8 cellular contexts compared by ENCODE assay signal in the genomic region with DNA sequence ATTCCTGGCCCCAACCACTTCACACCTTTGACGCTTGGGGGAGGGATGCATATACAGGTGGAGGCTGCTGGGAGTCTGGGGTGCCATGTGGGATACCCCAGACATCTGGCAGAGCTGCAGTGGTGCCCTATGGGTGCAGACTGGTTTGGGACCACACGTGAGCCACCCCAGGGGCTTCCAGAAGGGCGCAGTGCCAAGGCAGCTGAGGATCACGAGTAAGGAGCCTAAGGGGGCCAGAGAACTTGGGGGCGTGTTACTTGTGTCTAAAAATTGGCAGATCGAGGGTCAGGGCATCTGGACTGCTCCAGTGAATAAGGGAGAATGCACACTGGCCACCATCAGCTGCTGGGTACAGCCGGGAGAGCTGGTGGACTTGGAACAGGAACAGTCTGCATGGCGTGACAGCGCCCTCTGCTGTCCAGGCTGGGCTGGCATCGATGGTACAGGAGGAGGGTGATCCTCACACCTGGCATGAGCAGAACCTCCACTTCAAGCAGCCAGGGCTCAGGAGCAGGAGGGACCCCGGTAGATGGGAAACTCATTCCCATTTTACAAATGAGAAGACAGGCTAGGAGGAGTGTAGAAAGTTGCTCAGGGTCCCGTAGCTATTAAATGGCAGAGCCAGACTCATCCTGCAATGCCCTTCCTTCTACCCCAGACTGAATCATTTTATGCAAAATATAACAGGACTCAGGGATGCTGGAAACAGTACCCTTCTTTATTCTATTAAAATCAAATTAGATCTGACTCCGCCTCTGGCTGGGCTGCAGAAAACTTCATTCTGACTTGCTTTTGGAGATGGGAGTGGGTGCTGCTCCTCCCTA.
DNase-seq lines count a peak whose midpoint lies in the region; ATAC-seq and TF ChIP-seq lines count a peak whose summit lies in the region.

No MANE protein-coding gene starts in this region.

- no peaks in the 10 kb centered on the region for H3K9me3 Mint-ChIP-seq in naive B cell

- H4K20me1 ChIP-seq in Karpas-422 (ENCODE audit: insufficient read depth, low read depth, low read length): peaks cover 4% of the 10 kb centered on the region; the same call in 1 of the 2 replicates

- peak; percentile 96 for TF ChIP-seq CTCF in GM12865 (IDR thresholded peaks at IDR 0.05; ENCODE audit: insufficient read depth, low read depth, low read length, missing control alignments)
- TF ChIP-seq CTCF in esophagus muscularis mucosa (IDR thresholded peaks at IDR 0.05): peak; percentile 91 to 92 (median 91)

- no peaks in the 10 kb centered on the region for H3K79me2 ChIP-seq in Karpas-422 (ENCODE audit: low read length)

- H3K4me1 ChIP-seq in Karpas-422 (ENCODE audit: low read length) (peaks cover 4% of the 10 kb centered on the region; the same call in 1 of the 2 replicates), esophagus muscularis mucosa (peaks cover 15 to 23% (median 17%) of the 10 kb centered on the region in 4 donors)

- DNase-seq in GM12865 (ENCODE audit: low read depth) (peak; percentile 85), Karpas-422 (peak; percentile 94), esophagus muscularis mucosa (ENCODE audit: extremely low spot score) (peak; percentile 97), naive B cell (peak; percentile 69)
- DNase-seq in activated T-cell treated with anti-CD3 and anti-CD28 coated beads, Interleukin-2, amount 50 U/mL, for 1 hour: peak; percentile 82
- DNase-seq in stimulated activated CD8-positive, alpha-beta memory T cell treated with anti-CD3 and anti-CD28 coated beads, Interleukin-7, amount 100 ng/mL, for 4 hours (ENCODE audit: low read depth in 2 of 2): peak; percentile 67 to 71

- no peaks in the 10 kb centered on the region for H3K36me3 Mint-ChIP-seq in naive B cell

- no peaks in the 10 kb centered on the region for H3K27me3 ChIP-seq in Karpas-422 (ENCODE audit: low read length)
- no peaks in the 10 kb centered on the region for H3K27me3 ChIP-seq in esophagus muscularis mucosa

- H3K9me3 ChIP-seq in Karpas-422 (ENCODE audit: low read length): no peaks in the 10 kb centered on the region
- no peaks in the 10 kb centered on the region for H3K9me3 ChIP-seq in esophagus muscularis mucosa

- no peak for TF ChIP-seq EP300 in esophagus muscularis mucosa (IDR thresholded peaks at IDR 0.05)

- H3K4me3 Mint-ChIP-seq in naive B cell: no peak overlapping the region

- H3K27ac ChIP-seq in Karpas-422 (ENCODE audit: low read length): no peak overlapping the region
- no peak overlapping the region for H3K27ac ChIP-seq in esophagus muscularis mucosa (replicated peaks in 1 of 4)

- ATAC-seq in naive B cell (ENCODE audit: low read depth in 2 of 2) (peak; percentile 89 to 94), GM21619 (IDR thresholded peaks at IDR 0.05; ENCODE audit: unreplicated experiment) (no peak)

- H2AFZ ChIP-seq in Karpas-422 (ENCODE audit: low read length): no peak overlapping the region

- peaks cover 11 to 51% (median 48%) of the 10 kb centered on the region in 3 donors for H3K27me3 Mint-ChIP-seq in naive B cell

- peaks cover 0 to 6% (median 5%) of the 10 kb centered on the region in 3 donors for H3K4me1 Mint-ChIP-seq in naive B cell

- H3K4me3 ChIP-seq in GM12865 (ENCODE audit: low read depth, low read length) (no peak overlapping the region), Karpas-422 (ENCODE audit: low read length) (no peak overlapping the region), esophagus muscularis mucosa (no peak overlapping the region)

- H3K36me3 ChIP-seq in Karpas-422 (ENCODE audit: insufficient read depth, low read length) (no peaks in the 10 kb centered on the region), esophagus muscularis mucosa (no peaks in the 10 kb centered on the region)

- intact Hi-C loops in esophagus muscularis mucosa (cut with DNase I): loop anchor here (2.0 to 5.0 kb wide), 2 partner anchors 85 to 177 kb away; no protein-coding TSS in a partner anchor

- TF ChIP-seq POLR2A in esophagus muscularis mucosa (IDR thresholded peaks at IDR 0.05; ENCODE audit: low read depth): no peak

- no peak overlapping the region for H3K4me2 ChIP-seq in Karpas-422 (ENCODE audit: low read depth, low read length, poor library complexity, severe bottlenecking)

- H3K9ac ChIP-seq in Karpas-422 (ENCODE audit: low read length): no peak overlapping the region

- peak overlapping the region in 1 of 6 donors; percentile 6 for H3K27ac Mint-ChIP-seq in naive B cell

- H3K9me2 ChIP-seq in Karpas-422 (replicated peaks; ENCODE audit: insufficient read depth, low read length): no peaks in the 10 kb centered on the region

- WGBS in esophagus muscularis mucosa: 33% methylated on average over 7 of the region's 13 CpGs

TF ChIP-seq in PFSK-1, 5 proteins besides CTCF, POLR2A, EP300 and RAD21:
- TF ChIP-seq SIN3A (IDR thresholded peaks at IDR 0.05; ENCODE audit: borderline replicate concordance, insufficient read depth, low read length) (no peak), TAF1 (IDR thresholded peaks at IDR 0.05; ENCODE audit: borderline replicate concordance, insufficient read depth, low read length) (no peak), FOXP2 (optimal IDR thresholded peaks at IDR 0.05; ENCODE audit: borderline replicate concordance, extremely low read depth, extremely low read length, insufficient read depth) (peak; percentile 73), POLR2AphosphoS5 (IDR thresholded peaks at IDR 0.05; ENCODE audit: low read depth, low read length) (no peak), REST (IDR thresholded peaks at IDR 0.05; ENCODE audit: insufficient read depth in 1 of 2, low read depth in 2 of 2, low read length in 2 of 2) (no peak)
TF ChIP-seq in PFSK-1: peak in this region for 1.
